2 cellular contexts compared by ENCODE assay signal in genomic region chr3:118544458-118544857, GRCh38.
TF ChIP-seq lines count a peak whose summit lies in the region.

No MANE protein-coding gene starts in this region.

TF ChIP-seq in GM23338, 12 proteins besides CTCF, POLR2A, EP300 and RAD21 (continued from another document):
- no peak for TF ChIP-seq REST (IDR thresholded peaks at IDR 0.05; ENCODE audit: unreplicated experiment)
- no peak for TF ChIP-seq ZNF114 (CRISPR knock-in tag; IDR thresholded peaks at IDR 0.05)
- TF ChIP-seq ZNF462 (CRISPR knock-in tag; IDR thresholded peaks at IDR 0.05) = no peak
- TF ChIP-seq STAT1 (IDR thresholded peaks at IDR 0.05; ENCODE audit: unreplicated experiment) = no peak
- no peak for TF ChIP-seq NANOG (IDR thresholded peaks at IDR 0.05; ENCODE audit: borderline replicate concordance)
- TF ChIP-seq CREB1 (CRISPR knock-in tag; IDR thresholded peaks at IDR 0.05; ENCODE audit: low read depth) = no peak
- no peak for TF ChIP-seq ETS1 (IDR thresholded peaks at IDR 0.05)
- no peak for TF ChIP-seq POLR2AphosphoS5 (IDR thresholded peaks at IDR 0.05; ENCODE audit: low read depth)
- TF ChIP-seq EZH2 (IDR thresholded peaks at IDR 0.05; ENCODE audit: low read depth, unreplicated experiment) = no peak
- no peak for TF ChIP-seq ZNF331 (CRISPR knock-in tag; IDR thresholded peaks at IDR 0.05; ENCODE audit: low read depth)
- TF ChIP-seq EZH2phosphoT487 (IDR thresholded peaks at IDR 0.05; ENCODE audit: unreplicated experiment) = no peak
TF ChIP-seq in GM23338: peak in this region for 0.

TF ChIP-seq in neural cell, 6 proteins besides CTCF, POLR2A, EP300 and RAD21 (continued from another document):
- TF ChIP-seq REST (IDR thresholded peaks at IDR 0.05; ENCODE audit: borderline replicate concordance) (no peak), POLR2AphosphoS5 (IDR thresholded peaks at IDR 0.05) (no peak)
